ENCODE assay signal across 8 cellular contexts in genomic region chr17:44830359-44831269, GRCh38. TPM values are rescaled to one million over a fixed set of nuclear protein-coding genes. Genes with fewer than 3 reads are reported as not detected.
DNase-seq lines count a peak whose midpoint lies in the region; ATAC-seq, FAIRE-seq and TF ChIP-seq lines count a peak whose summit lies in the region.

No MANE protein-coding gene starts in this region.

- ATAC-seq in GM21515 (IDR thresholded peaks at IDR 0.05; ENCODE audit: unreplicated experiment) (no peak), HG02885 (IDR thresholded peaks at IDR 0.05; ENCODE audit: poor library complexity, unreplicated experiment) (no peak)

- H3K9me3 Mint-ChIP-seq in brain (peaks cover 0 to 6% (median 0%) of the 10 kb centered on the region in 5 experiments), immature natural killer cell (no peaks in the 10 kb centered on the region)

- peak overlapping the region; percentile 50 for H3K4me3 ChIP-seq in GM06990 (replicated peaks; ENCODE audit: low read depth, low read length)

- DNase-seq in GM06990 (ENCODE audit: extremely low read depth, insufficient read length): peak; percentile 37
- no peak for DNase-seq in immature natural killer cell
- peak; percentile 23 to 33 for DNase-seq in stimulated activated CD4-positive, alpha-beta T cell treated with anti-CD3 and anti-CD28 coated beads, Interleukin-2, amount 100 ng/mL, for 24 hours
- no peak for DNase-seq in frontal cortex (ENCODE audit: low spot score in 2 of 2)

- H3K36me3 ChIP-seq in GM06990 (ENCODE audit: control insufficient read depth, insufficient read depth, low read length): no peaks in the 10 kb centered on the region

- no peak for TF ChIP-seq CTCF in GM06990 (IDR thresholded peaks at IDR 0.05; ENCODE audit: insufficient read depth, low read length, poor library complexity, severe bottlenecking)
- no peak for TF ChIP-seq CTCF in brain (conservative IDR thresholded peaks at IDR 0.05)

- FAIRE-seq in frontal cortex (lab: Jason Lieb, UNC): no peak

- H3K4me1 Mint-ChIP-seq in brain (peaks cover 27% of the 10 kb centered on the region), immature natural killer cell (peaks cover 11 to 15% of the 10 kb centered on the region in 2 donors)

- peaks cover 37% of the 10 kb centered on the region for H3K27me3 Mint-ChIP-seq in brain
- H3K27me3 Mint-ChIP-seq in immature natural killer cell (ENCODE audit: low read depth in 3 of 3): peaks cover 25 to 39% (median 31%) of the 10 kb centered on the region in 3 donors

- H3K27me3 ChIP-seq in GM06990 (replicated peaks; ENCODE audit: control insufficient read depth, insufficient read depth, low read length): no peaks in the 10 kb centered on the region

- H3K36me3 Mint-ChIP-seq in brain (no peaks in the 10 kb centered on the region), immature natural killer cell (no peaks in the 10 kb centered on the region)

- H3K27ac Mint-ChIP-seq in brain: peak overlapping the region; percentile 57 to 89 (median 72)
- H3K27ac Mint-ChIP-seq in immature natural killer cell: no peak overlapping the region

- H3K4me3 Mint-ChIP-seq in brain: peak overlapping the region; percentile 84 to 90 (median 84)
- H3K4me3 Mint-ChIP-seq in immature natural killer cell: peak overlapping the region; percentile 64 to 78 (median 69)

TF ChIP-seq in PFSK-1, 5 proteins besides CTCF, POLR2A, EP300 and RAD21:
- no peak for TF ChIP-seq REST (IDR thresholded peaks at IDR 0.05; ENCODE audit: insufficient read depth in 1 of 2, low read depth in 2 of 2, low read length in 2 of 2)
- peak; percentile 47 for TF ChIP-seq POLR2AphosphoS5 (IDR thresholded peaks at IDR 0.05; ENCODE audit: low read depth, low read length)
TF ChIP-seq in PFSK-1: peak in this region for 1.

RNA-seq across cellular contexts. Expression of gene GJC1, which starts 0.5 kb away (rescaled TPM):
- 14.3 TPM for polyA plus RNA-seq in PFSK-1 (2012; ENCODE audit: insufficient read length, low read depth)
- 6.8 TPM for polyA plus RNA-seq in brain (ENCODE audit: insufficient read depth, low read depth, low replicate concordance)
- not detected for polyA plus RNA-seq in immature natural killer cell
- total RNA-seq in frontal cortex: 76.2 TPM

RNA-seq across cellular contexts. Expression of gene HIGD1B, which starts 17.1 kb away (rescaled TPM):
- polyA plus RNA-seq in PFSK-1 (2012; ENCODE audit: insufficient read length, low read depth): not detected
- polyA plus RNA-seq in brain (ENCODE audit: insufficient read depth, low read depth, low replicate concordance) (21.9 TPM), immature natural killer cell (not detected)
- total RNA-seq in frontal cortex: 3.7 TPM

Comparison
In these comparisons a context has a peak if more than half of its experiments do, and no peak if none do; other contexts are left out.
1. DNase-seq: peak in GM06990 (single experiment) and stimulated activated CD4-positive, alpha-beta T cell treated with anti-CD3 and anti-CD28 coated beads, Interleukin-2, amount 100 ng/mL, for 24 hours (2 of 2); none in immature natural killer cell (0 of 3) and frontal cortex (0 of 2).
2. H3K27ac Mint-ChIP-seq: peak in brain (5 of 5); none in immature natural killer cell (0 of 6).
3. RNA of gene HIGD1B, which starts 17.1 kb away (polyA plus RNA-seq): 21.9 TPM in brain (single experiment); not detected in immature natural killer cell; every median in the first group is over 10 times any median in the second.